In genomic region chr18:12750076-12750707, GRCh38 we compare ENCODE assay signal across 12 cellular contexts. TPM values are rescaled to one million over a fixed set of nuclear protein-coding genes. Genes with fewer than 3 reads are reported as not detected.
DNase-seq lines count a peak whose midpoint lies in the region; ATAC-seq, FAIRE-seq and TF ChIP-seq lines count a peak whose summit lies in the region.
"Had no signal": no experiment of that assay in that cellular context is flagged by ENCODE, and none has a peak within 500 bp of the region (broad histone marks: within the 10 kb centered on the region; RNA-seq: fewer than 3 reads in every experiment).

No MANE protein-coding gene starts in this region.

- H3K27ac Mint-ChIP-seq in T-cell, result peak overlapping the region; percentile 16 to 52
- H3K27ac Mint-ChIP-seq in memory B cell, result no peak overlapping the region
- H3K27ac Mint-ChIP-seq: progenitor cell of endocrine pancreas had no signal

- no peaks in the 10 kb centered on the region for H3K79me2 ChIP-seq in hepatocyte

- TF ChIP-seq CTCF in hepatocyte (IDR thresholded peaks at IDR 0.05; ENCODE audit: poor library complexity) (no peak), testis (IDR thresholded peaks at IDR 0.05) (no peak)

- no peak overlapping the region for H3K4me3 ChIP-seq in hepatocyte
- H3K4me3 ChIP-seq in testis, result no peak overlapping the region

- H3K4me3 Mint-ChIP-seq in T-cell, result peak overlapping the region in 2 of 3 donors; percentile 13 to 58
- peak overlapping the region; percentile 60 for H3K4me3 Mint-ChIP-seq in memory B cell

- no peaks in the 10 kb centered on the region for H3K36me3 ChIP-seq in hepatocyte (replicated peaks; ENCODE audit: insufficient read depth, low read depth)
- H3K36me3 ChIP-seq in testis (ENCODE audit: low read depth, missing control alignments), result no peaks in the 10 kb centered on the region

- H3K9me3 Mint-ChIP-seq in T-cell (no peaks in the 10 kb centered on the region), memory B cell (no peaks in the 10 kb centered on the region)

- H3K4me2 ChIP-seq in hepatocyte, result no peak overlapping the region

- H3K4me1 ChIP-seq in hepatocyte (ENCODE audit: insufficient read depth) (no peaks in the 10 kb centered on the region), testis (no peaks in the 10 kb centered on the region)

- H3K27me3 ChIP-seq in hepatocyte (no peaks in the 10 kb centered on the region), testis (no peaks in the 10 kb centered on the region)

- TF ChIP-seq POLR2A in testis (IDR thresholded peaks at IDR 0.05) (no peak), GM12891 (IDR thresholded peaks at IDR 0.05; ENCODE audit: low read depth, low read length) (no peak)

- intact Hi-C loops in testis (cut with DNase I; ENCODE audit: low total_unique reads), result no loop called here

- H3K27me3 Mint-ChIP-seq in T-cell (no peaks in the 10 kb centered on the region), memory B cell (peaks cover 14% of the 10 kb centered on the region)
- H3K27me3 Mint-ChIP-seq: progenitor cell of endocrine pancreas had no signal

- peak; percentile 86 for ATAC-seq in HG02678 (IDR thresholded peaks at IDR 0.05; ENCODE audit: unreplicated experiment)
- ATAC-seq in T-cell (replicated peaks in 1 of 4), result peak in 3 of 4 experiments; percentile 9 to 68 (median 60)
- ATAC-seq in memory B cell (ENCODE audit: low read depth), result peak; percentile 80
- ATAC-seq in HG03571 (IDR thresholded peaks at IDR 0.05; ENCODE audit: unreplicated experiment), result no peak

- H3K36me3 Mint-ChIP-seq in T-cell, result no peaks in the 10 kb centered on the region
- no peaks in the 10 kb centered on the region for H3K36me3 Mint-ChIP-seq in memory B cell

- H4K20me1 ChIP-seq in hepatocyte (ENCODE audit: insufficient read depth, poor library complexity, severe bottlenecking), result no peaks in the 10 kb centered on the region

- POLR2A ChIA-PET in T-cell (lab: Charles Lee), result no interaction called here

- H3K9me3 ChIP-seq in hepatocyte (ENCODE audit: low read depth), result no peaks in the 10 kb centered on the region
- H3K9me3 ChIP-seq in testis, result no peaks in the 10 kb centered on the region

- peaks cover 10 to 20% (median 19%) of the 10 kb centered on the region in 3 donors for H3K4me1 Mint-ChIP-seq in T-cell
- H3K4me1 Mint-ChIP-seq in memory B cell, result peaks cover 16% of the 10 kb centered on the region

- no peak overlapping the region for H2AFZ ChIP-seq in hepatocyte

- no peaks in the 10 kb centered on the region for H3K9me2 ChIP-seq in hepatocyte (replicated peaks; ENCODE audit: insufficient read depth)

- peak; percentile 62 for DNase-seq in EL
- DNase-seq in T-cell, result peak in 18 of 34 experiments; percentile 1 to 43 (median 10)
- DNase-seq in memory B cell (ENCODE audit: low spot score in 2 of 2), result peak; percentile 11 to 24
- no peak for DNase-seq in hepatocyte (ENCODE audit: low spot score)
- no peak for DNase-seq in testis
- no peak for DNase-seq in GM12891 (ENCODE audit: insufficient read length, low spot score)
- DNase-seq: OCI-M1 had no signal

- 91% methylated on average over 14 of the region's 14 CpGs for WGBS in hepatocyte (ENCODE audit: low lambda C conversion rate, missing lambda C conversion rate)
- WGBS in testis, 2 donors, result 72 to 74% methylated on average over 14 of the region's 14 CpGs

- H3K27ac ChIP-seq in hepatocyte (no peak overlapping the region), testis (no peak overlapping the region)

- CTCF ChIA-PET in T-cell (lab: Charles Lee), result interaction anchor here in 1 of 2 donors (0.9 kb wide), 1 partner anchor 60 kb away, joined by 4 read pairs; no protein-coding TSS in a partner anchor

- FAIRE-seq in GM12891 (lab: Jason Lieb, UNC), result no peak
- FAIRE-seq: H54, keratinocyte had no signal

TF ChIP-seq in GM12891, 5 proteins besides CTCF, POLR2A, EP300 and RAD21:
- TF ChIP-seq POU2F2 (IDR thresholded peaks at IDR 0.05; ENCODE audit: low read depth, low read length) (no peak), TAF1 (IDR thresholded peaks at IDR 0.05; ENCODE audit: low read depth, low read length) (no peak), PAX5 (IDR thresholded peaks at IDR 0.05; ENCODE audit: insufficient read depth, low read length, severe bottlenecking) (no peak), POLR2AphosphoS5 (IDR thresholded peaks at IDR 0.05; ENCODE audit: low read depth, low read length) (no peak), SPI1 (IDR thresholded peaks at IDR 0.05; ENCODE audit: low read depth, low read length) (no peak)

RNA-seq across cellular contexts. Expression of gene PSMG2, which starts 47.4 kb away (rescaled TPM):
- total RNA-seq in T-cell (10 to 100 TPM; 50.3 to 59.9 (median 56.1) TPM), hepatocyte (76.2 and 92.0 TPM in 2 replicates), testis (100 to 1,000 TPM; 114 to 132 TPM)
- polyA plus RNA-seq in hepatocyte (76.2 and 79.4 TPM in 2 replicates), testis (ENCODE audit: insufficient read depth, low read depth, low replicate concordance) (257 TPM)
- 73.0 TPM for polyA plus RNA-seq in GM12891 (2012; ENCODE audit: low read depth, missing spikeins)

RNA-seq across cellular contexts. Expression of gene CEP76, which starts 47.7 kb away (rescaled TPM):
- total RNA-seq in T-cell, result 1 to 10 TPM; 6.8 to 9.7 (median 8.2) TPM
- total RNA-seq in hepatocyte, result 10.0 and 11.9 TPM in 2 replicates
- polyA plus RNA-seq in hepatocyte, result 2.0 and 4.7 TPM in 2 replicates
- total RNA-seq in testis, result 10 to 100 TPM; 26.7 to 48.6 TPM
- polyA plus RNA-seq in testis (ENCODE audit: insufficient read depth, low read depth, low replicate concordance), result 44.5 TPM
- 6.8 TPM for polyA plus RNA-seq in GM12891 (2012; ENCODE audit: low read depth, missing spikeins)

Comparison
In these comparisons a context has a peak if more than half of its experiments do, and no peak if none do; other contexts are left out.
1. DNase-seq: peak in EL (single experiment), T-cell (18 of 34) and memory B cell (2 of 2); none in hepatocyte (single experiment), testis (single experiment) and GM12891 (single experiment).